ENCODE assay signal across 13 cellular contexts in genomic region chr1:112762541-112763141, GRCh38. TPM values are rescaled to one million over a fixed set of nuclear protein-coding genes. Genes with fewer than 3 reads are reported as not detected.
A peak's percentile ranks its signal among the peaks of the same experiment; 100 is the strongest.
DNase-seq lines count a peak whose midpoint lies in the region; ATAC-seq and TF ChIP-seq lines count a peak whose summit lies in the region.
"Had no signal": no experiment of that assay in that cellular context is flagged by ENCODE, and none has a peak within 500 bp of the region (broad histone marks: within the 10 kb centered on the region; RNA-seq: fewer than 3 reads in every experiment).

No MANE protein-coding gene starts in this region.

- peak; percentile 19 for DNase-seq in GM04503 (ENCODE audit: low read depth)
- DNase-seq in RWPE2 (ENCODE audit: low spot score) = no peak
- DNase-seq in fibroblast of the aortic adventitia (ENCODE audit: low read depth) = peak; percentile 39
- peak; percentile 85 for DNase-seq in retinal pigment epithelial cell (ENCODE audit: low read depth)
- no peak for DNase-seq in inferior parietal cortex (ENCODE audit: extremely low spot score)
- DNase-seq in activated CD4-positive, alpha-beta T cell treated with anti-CD3 and anti-CD28 coated beads, Interleukin-2, amount 50 U/mL, for 48 hours = no peak
- DNase-seq in T-helper 9 cell = no peak
- DNase-seq in NCI-H187 treated with DMSO at 0.1 percent for 48 hours (lab: John Stamatoyannopoulos, UW) = no peak
- DNase-seq: cortex of kidney, T-cell had no signal

- H3K4me1 ChIP-seq in RWPE2 (ENCODE audit: insufficient read depth, poor library complexity, severe bottlenecking) = peaks cover 19% of the 10 kb centered on the region
- H3K4me1 ChIP-seq: pancreas had no signal

- H3K9me3 ChIP-seq in RWPE2 (ENCODE audit: severe bottlenecking) = no peaks in the 10 kb centered on the region
- H3K9me3 ChIP-seq: pancreas had no signal

- TF ChIP-seq CTCF in RWPE2 (IDR thresholded peaks at IDR 0.05; ENCODE audit: poor library complexity, severe bottlenecking) (no peak), fibroblast of the aortic adventitia (IDR thresholded peaks at IDR 0.05; ENCODE audit: insufficient read depth, low read length) (no peak), retinal pigment epithelial cell (conservative IDR thresholded peaks at IDR 0.05; ENCODE audit: low read depth, low read length) (no peak)

- no peaks in the 10 kb centered on the region for H3K36me3 ChIP-seq in RWPE2 (ENCODE audit: low read depth)
- H3K36me3 ChIP-seq: pancreas had no signal

- peak overlapping the region; percentile 62 for H3K27ac ChIP-seq in RWPE2 (ENCODE audit: poor library complexity, severe bottlenecking)
- H3K27ac ChIP-seq: HL-60, pancreas had no signal

- H3K27me3 ChIP-seq in RWPE2 (ENCODE audit: insufficient read depth, poor library complexity, severe bottlenecking) = no peaks in the 10 kb centered on the region
- H3K27me3 ChIP-seq: pancreas had no signal

- peak; percentile 30 for ATAC-seq in RWPE2 (ENCODE audit: low read depth)
- ATAC-seq: HCT116, T-cell had no signal

- H3K4me3 ChIP-seq in RWPE2 (ENCODE audit: severe bottlenecking) = no peak overlapping the region
- H3K4me3 ChIP-seq in fibroblast of the aortic adventitia (ENCODE audit: low read depth, low read length) = no peak overlapping the region
- H3K4me3 ChIP-seq in retinal pigment epithelial cell (ENCODE audit: low read length) = no peak overlapping the region
- H3K4me3 ChIP-seq: pancreas had no signal

RNA-seq across cellular contexts. Expression of gene PPM1J, which starts 47.5 kb away (rescaled TPM):
- total RNA-seq in fibroblast of the aortic adventitia (ENCODE audit: low replicate concordance) = 0.63 and 1.8 TPM in 2 replicates

RNA-seq across cellular contexts. Expression of gene RHOC, which starts 55.7 kb away (rescaled TPM):
- total RNA-seq in fibroblast of the aortic adventitia (ENCODE audit: low replicate concordance) = 223 and 471 TPM in 2 replicates

Comparison
In these comparisons a context has a peak if more than half of its experiments do, and no peak if none do; other contexts are left out.
1. DNase-seq: peak in GM04503 (single experiment), fibroblast of the aortic adventitia (single experiment) and retinal pigment epithelial cell (single experiment); none in RWPE2 (single experiment), inferior parietal cortex (single experiment), activated CD4-positive, alpha-beta T cell treated with anti-CD3 and anti-CD28 coated beads, Interleukin-2, amount 50 U/mL, for 48 hours (0 of 2), T-helper 9 cell (single experiment) and NCI-H187 treated with DMSO at 0.1 percent for 48 hours (single experiment).